8 cellular contexts compared by ENCODE assay signal in genomic region chr12:50246873-50247612, GRCh38. TPM values are rescaled to one million over a fixed set of nuclear protein-coding genes. Genes with fewer than 3 reads are reported as not detected.
A peak's percentile ranks its signal among the peaks of the same experiment; 100 is the strongest.
DNase-seq lines count a peak whose midpoint lies in the region; ATAC-seq, FAIRE-seq and TF ChIP-seq lines count a peak whose summit lies in the region.

No MANE protein-coding gene starts in this region.

- TF ChIP-seq CTCF in HCT116 (IDR thresholded peaks at IDR 0.05 in 2 of 3, conservative IDR thresholded peaks at IDR 0.05 in 1 of 3; ENCODE audit: borderline replicate concordance in 1 of 3, insufficient read depth in 1 of 3, low read depth in 2 of 3, low read length in 2 of 3) (no peak), endothelial cell of umbilical vein (IDR thresholded peaks at IDR 0.05; ENCODE audit: extremely low read depth in 1 of 2, insufficient read depth in 1 of 2, low read depth in 1 of 2, low read length in 2 of 2) (no peak)

- POLR2A ChIA-PET in HCT116 (lab: Charles Lee) (interaction anchor here (0.6 to 1.9 kb wide), 5 partner anchors 13 to 37 kb away, joined by 3 to 7 read pairs (median 5); partner anchors contain the start of gene LIMA1), endothelial cell of umbilical vein (lab: Charles Lee) (interaction anchor here (0.6 to 1.0 kb wide), 2 partner anchors 24 to 48 kb away, joined by 3 to 4 read pairs; no protein-coding TSS in a partner anchor)

- TF ChIP-seq RAD21 in HCT116 (IDR thresholded peaks at IDR 0.05; ENCODE audit: low read depth): peak; percentile 45; the same call in 1 of the 2 replicates

- H3K4me1 ChIP-seq in HCT116 (ENCODE audit: control insufficient read depth in 1 of 2, insufficient read depth in 2 of 2, low read length in 2 of 2) (peaks cover 74 to 93% of the 10 kb centered on the region in 2 experiments), endothelial cell of umbilical vein (ENCODE audit: control insufficient read depth, extremely low read depth, insufficient read depth, low read length) (peaks cover 12% of the 10 kb centered on the region)

- no peaks in the 10 kb centered on the region for H4K20me1 ChIP-seq in HCT116 (ENCODE audit: insufficient read depth)
- H4K20me1 ChIP-seq in endothelial cell of umbilical vein (replicated peaks; ENCODE audit: control insufficient read depth, extremely low read depth, insufficient read depth, low read length): no peaks in the 10 kb centered on the region

- no peaks in the 10 kb centered on the region for H3K9me3 ChIP-seq in HCT116 (ENCODE audit: control insufficient read depth in 1 of 2, insufficient read depth in 1 of 2, low read depth in 1 of 2, low read length in 2 of 2)
- H3K9me3 ChIP-seq in endothelial cell of umbilical vein (replicated peaks; ENCODE audit: control insufficient read depth, insufficient read depth, low read length): no peaks in the 10 kb centered on the region

- H3K36me3 ChIP-seq in HCT116 (ENCODE audit: control insufficient read depth in 1 of 2, insufficient read depth in 2 of 2, low read length in 2 of 2): no peaks in the 10 kb centered on the region
- H3K36me3 ChIP-seq in endothelial cell of umbilical vein (ENCODE audit: control insufficient read depth in 2 of 2, extremely low read depth in 1 of 2, insufficient read depth in 2 of 2, low read length in 2 of 2): no peaks in the 10 kb centered on the region

- no peaks in the 10 kb centered on the region for H3K9me2 ChIP-seq in HCT116 (ENCODE audit: insufficient read depth)

- BruUV-seq in HCT116 (replicated peaks; lab: Mats Ljungman, UMichigan) (no TSS peak), endothelial cell of umbilical vein (replicated peaks; lab: Mats Ljungman, UMichigan) (no TSS peak)

- H3K4me2 ChIP-seq in HCT116 (ENCODE audit: low read length) (peak overlapping the region; percentile 55), endothelial cell of umbilical vein (ENCODE audit: insufficient read depth, low read length) (no peak overlapping the region)

- H3K9ac ChIP-seq in HCT116 (ENCODE audit: low read length): peak overlapping the region; percentile 56
- no peak overlapping the region for H3K9ac ChIP-seq in endothelial cell of umbilical vein (replicated peaks; ENCODE audit: extremely low read depth, insufficient read depth, low read length)

- intact Hi-C loops in HCT116 (cut with micrococcal nuclease): loop anchor here (1.0 to 2.0 kb wide), 2 partner anchors 23 to 44 kb away; no protein-coding TSS in a partner anchor
- intact Hi-C loops in endothelial cell of umbilical vein (cut with micrococcal nuclease): loop anchor here (1.0 kb wide), 1 partner anchor 11 kb away; no protein-coding TSS in a partner anchor

- H3K27ac ChIP-seq in HCT116 (ENCODE audit: low read depth, low read length): peak overlapping the region; percentile 61
- H3K27ac ChIP-seq in endothelial cell of umbilical vein (ENCODE audit: insufficient read depth, low read depth, low read length): no peak overlapping the region

- no peaks in the 10 kb centered on the region for H3K27me3 ChIP-seq in HCT116 (ENCODE audit: insufficient read depth, low read length)
- peaks cover 12 to 15% of the 10 kb centered on the region in 2 experiments for H3K27me3 ChIP-seq in endothelial cell of umbilical vein (ENCODE audit: control insufficient read depth in 2 of 2, insufficient read depth in 2 of 2, low read length in 2 of 2)

- dilution Hi-C loops in endothelial cell of umbilical vein (cut with MboI; ENCODE audit: extremely low pct_ligation_motif_present, low sequenced_read_pairs): no loop called here

- CTCF ChIA-PET in HCT116 (lab: Charles Lee): interaction anchor here (0.6 to 1.7 kb wide), 6 partner anchors 14 to 75 kb away, joined by 3 read pairs; no protein-coding TSS in a partner anchor
- CTCF ChIA-PET in endothelial cell of umbilical vein (lab: Charles Lee): interaction anchor here (0.8 to 1.9 kb wide), 5 partner anchors 24 to 71 kb away, joined by 3 to 8 read pairs (median 4); no protein-coding TSS in a partner anchor

- ATAC-seq in HCT116: peak; percentile 82
- no peak for ATAC-seq in GM21717 (IDR thresholded peaks at IDR 0.05; ENCODE audit: unreplicated experiment)
- ATAC-seq in GM21786 (IDR thresholded peaks at IDR 0.05; ENCODE audit: unreplicated experiment): no peak

- H3K4me3 ChIP-seq in HCT116 (replicated peaks in 1 of 2; ENCODE audit: low read depth in 1 of 2, low read length in 2 of 2) (no peak overlapping the region), endothelial cell of umbilical vein (replicated peaks in 1 of 3; ENCODE audit: insufficient read depth in 1 of 3, low read depth in 1 of 3, low read length in 3 of 3) (no peak overlapping the region)

- H2AFZ ChIP-seq in HCT116 (ENCODE audit: low read depth, low read length, poor library complexity, severe bottlenecking) (no peak overlapping the region), endothelial cell of umbilical vein (ENCODE audit: low read depth, low read length) (no peak overlapping the region)

- in situ Hi-C loops in SK-MEL-5 (cut with HindIII; ENCODE audit: low pct_unique_long_range_greater_than_20kb, low sequenced_read_pairs): no loop called here

- TF ChIP-seq POLR2A in HCT116 (IDR thresholded peaks at IDR 0.05; ENCODE audit: borderline replicate concordance, extremely low read depth, insufficient read depth, insufficient read length): no peak
- no peak for TF ChIP-seq POLR2A in endothelial cell of umbilical vein (IDR thresholded peaks at IDR 0.05; ENCODE audit: low read depth, low read length)

- no peaks in the 10 kb centered on the region for H3K9me1 ChIP-seq in endothelial cell of umbilical vein (replicated peaks; ENCODE audit: control insufficient read depth, extremely low read depth, insufficient read depth, low read length)

- DNase-seq in CD1c-positive myeloid dendritic cell (ENCODE audit: extremely low spot score): peak; percentile 66
- peak; percentile 99 for DNase-seq in HCT116 (ENCODE audit: low read depth, low spot score)
- peak; percentile 50 for DNase-seq in SK-MEL-5 (ENCODE audit: low read depth, low spot score)
- peak; percentile 79 for DNase-seq in endothelial cell of umbilical vein (ENCODE audit: low read depth, low spot score)
- peak; percentile 94 for DNase-seq in non-pigmented ciliary epithelial cell (ENCODE audit: low read depth)
- no peak for DNase-seq in NCI-H345 treated with DMSO at 0.1 percent for 48 hours (lab: John Stamatoyannopoulos, UW; ENCODE audit: unreplicated experiment)

- H3K79me2 ChIP-seq in HCT116 (ENCODE audit: insufficient read depth, low read length) (no peaks in the 10 kb centered on the region), endothelial cell of umbilical vein (ENCODE audit: control insufficient read depth, insufficient read depth, low read length) (no peaks in the 10 kb centered on the region)

- peak; percentile 82 for FAIRE-seq in endothelial cell of umbilical vein (lab: Jason Lieb, UNC)

- RAD21 ChIA-PET in HCT116 (lab: Charles Lee; ENCODE audit: low non-redundant PET in 1 of 2, low total read pairs in 2 of 2, uncharacterized antibody in 2 of 2, unreplicated experiment in 2 of 2): interaction anchor here in 1 of 2 experiments (0.6 to 0.9 kb wide), 2 partner anchors 46 to 133 kb away, joined by 4 read pairs; no protein-coding TSS in a partner anchor

TF ChIP-seq in HCT116, 20 proteins besides CTCF, POLR2A, EP300 and RAD21 (continues in another document):
- TF ChIP-seq JUND (IDR thresholded peaks at IDR 0.05) (peak; percentile 99), CBX3 (IDR thresholded peaks at IDR 0.05; ENCODE audit: low read depth) (peak; percentile 98), ATF3 (IDR thresholded peaks at IDR 0.05) (peak; percentile 78), YY1 (IDR thresholded peaks at IDR 0.05; ENCODE audit: extremely low read depth, insufficient replicate concordance, low read depth, low read length) (no peak), EGR1 (IDR thresholded peaks at IDR 0.05; ENCODE audit: low read depth) (peak; percentile 80), SRF (IDR thresholded peaks at IDR 0.05; ENCODE audit: low read depth) (peak; percentile 98), EZH2 (IDR thresholded peaks at IDR 0.05) (no peak), SP1 (IDR thresholded peaks at IDR 0.05; ENCODE audit: low read depth) (peak; percentile 97), TCF7L2 (IDR thresholded peaks at IDR 0.05; ENCODE audit: borderline replicate concordance, extremely low read depth, insufficient read depth, insufficient read length) (peak; percentile 96)

TF ChIP-seq in endothelial cell of umbilical vein, 7 proteins besides CTCF, POLR2A, EP300 and RAD21:
- TF ChIP-seq GATA2 (IDR thresholded peaks at IDR 0.05; ENCODE audit: insufficient read depth, insufficient read length, low read depth, low read length): peak; percentile 55
- peak; percentile 90 for TF ChIP-seq JUN (IDR thresholded peaks at IDR 0.05; ENCODE audit: borderline replicate concordance, insufficient read depth, insufficient read length, low read depth)
- peak; percentile 85 for TF ChIP-seq POLR2AphosphoS5 (IDR thresholded peaks at IDR 0.05; ENCODE audit: insufficient read depth, low read depth, low read length)
- TF ChIP-seq MYC (IDR thresholded peaks at IDR 0.05; ENCODE audit: low read depth, low read length): no peak
- TF ChIP-seq, protein P1, sequence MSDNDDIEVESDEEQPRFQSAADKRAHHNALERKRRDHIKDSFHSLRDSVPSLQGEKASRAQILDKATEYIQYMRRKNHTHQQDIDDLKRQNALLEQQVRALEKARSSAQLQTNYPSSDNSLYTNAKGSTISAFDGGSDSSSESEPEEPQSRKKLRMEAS (IDR thresholded peaks at IDR 0.05; ENCODE audit: insufficient read depth, insufficient read length): no peak
- TF ChIP-seq FOS (IDR thresholded peaks at IDR 0.05; ENCODE audit: borderline replicate concordance, insufficient read depth, low read length): peak; percentile 90
TF ChIP-seq in endothelial cell of umbilical vein: peak in this region for 4.

RNA-seq across cellular contexts. Expression of gene LIMA1, which starts 36.3 kb away (rescaled TPM):
- total RNA-seq in HCT116 (2021; ENCODE audit: unreplicated experiment): 79.6 TPM
- polyA plus RNA-seq in HCT116 (2012): 31.8 and 36.5 TPM in 2 replicates
- 48.5 and 53.5 TPM in 2 replicates for total RNA-seq in SK-MEL-5 (2014; rRNA removed; shearing (Covaris generic))
- 33.8 and 46.0 TPM in 2 replicates for polyA plus RNA-seq in SK-MEL-5 (2015; cell fraction: cytosol; rRNA removed)
- polyA plus RNA-seq in SK-MEL-5 (2015; cell fraction: nucleus; rRNA removed): 26.3 and 36.6 TPM in 2 replicates
- total RNA-seq in endothelial cell of umbilical vein: 81.3 and 87.3 TPM in 2 replicates
- 25.6 and 35.0 TPM in 2 replicates for polyA plus RNA-seq in endothelial cell of umbilical vein
- 40.0 and 41.7 TPM in 2 replicates for polyA plus RNA-seq in endothelial cell of umbilical vein (2011; cell fraction: cytosol; rRNA removed)
- polyA plus RNA-seq in endothelial cell of umbilical vein (2011; cell fraction: nucleus; rRNA removed): 106 and 111 TPM in 2 replicates
- 56.4 and 68.9 TPM in 2 replicates for polyA plus RNA-seq in endothelial cell of umbilical vein (2012)
- 87.9 and 97.0 TPM in 2 replicates for polyA minus RNA-seq in endothelial cell of umbilical vein
- polyA minus RNA-seq in endothelial cell of umbilical vein (2011; cell fraction: cytosol; rRNA and poly(A)+ RNA removed): 27.1 TPM
- polyA minus RNA-seq in endothelial cell of umbilical vein (2011; cell fraction: nucleus; rRNA and poly(A)+ RNA removed): 89.4 and 125 TPM in 2 replicates
